ENCODE assay signal across 8 cellular contexts in the genomic region with DNA sequence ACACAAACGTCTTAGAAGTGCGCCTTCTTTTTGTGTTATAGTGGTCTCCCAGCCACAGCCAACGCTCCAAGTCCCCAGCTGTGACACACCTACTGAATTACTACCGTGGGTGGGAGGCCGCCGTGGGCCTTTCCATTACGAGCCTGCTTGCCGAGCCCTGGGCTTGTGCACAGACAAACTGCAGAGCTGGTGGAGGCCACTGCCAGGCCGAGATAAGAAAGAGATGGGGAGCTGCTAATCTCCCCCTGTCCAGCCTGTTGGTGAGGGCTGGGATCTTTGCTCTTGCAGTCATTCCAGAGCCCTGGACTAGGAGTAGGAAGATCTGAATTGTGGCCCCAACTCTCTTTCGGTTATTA. TPM values are rescaled to one million over a fixed set of nuclear protein-coding genes. Genes with fewer than 3 reads are reported as not detected.
DNase-seq lines count a peak whose midpoint lies in the region; ATAC-seq and TF ChIP-seq lines count a peak whose summit lies in the region.

No MANE protein-coding gene starts in this region.

- DNase-seq in A673 (ENCODE audit: low spot score) = no peak
- DNase-seq in central memory CD8-positive, alpha-beta T cell (ENCODE audit: low spot score in 2 of 2) = no peak
- DNase-seq in type B pancreatic cell (ENCODE audit: extremely low spot score, unreplicated experiment) = no peak
- DNase-seq in NCI-H1048 (lab: John Stamatoyannopoulos, UW) = no peak

- peaks cover 16% of the 10 kb centered on the region for H3K4me1 Mint-ChIP-seq in central memory CD8-positive, alpha-beta T cell
- peaks cover 19% of the 10 kb centered on the region for H3K4me1 Mint-ChIP-seq in type B pancreatic cell (ENCODE audit: unreplicated experiment)

- H3K9me3 Mint-ChIP-seq in central memory CD8-positive, alpha-beta T cell = no peaks in the 10 kb centered on the region
- no peaks in the 10 kb centered on the region for H3K9me3 Mint-ChIP-seq in type B pancreatic cell

- peak overlapping the region; percentile 86 for H3K27ac Mint-ChIP-seq in central memory CD8-positive, alpha-beta T cell (ENCODE audit: low read depth)
- peak overlapping the region; percentile 96 for H3K27ac Mint-ChIP-seq in type B pancreatic cell

- TF ChIP-seq CTCF in A673 (conservative IDR thresholded peaks at IDR 0.05; ENCODE audit: low read depth, low read length) (no peak), OCI-LY3 (IDR thresholded peaks at IDR 0.05; ENCODE audit: low read depth, low read length) (no peak), type B pancreatic cell (conservative IDR thresholded peaks at IDR 0.05) (no peak)

- H4K20me1 ChIP-seq in OCI-LY3 (ENCODE audit: insufficient read depth, low read length) = no peaks in the 10 kb centered on the region

- H3K36me3 ChIP-seq in A673 (ENCODE audit: insufficient read depth, low read length, poor library complexity, severe bottlenecking) (peaks cover 8% of the 10 kb centered on the region), OCI-LY3 (replicated peaks; ENCODE audit: low read depth, low read length) (peaks cover 3% of the 10 kb centered on the region), mucosa of stomach (ENCODE audit: control insufficient read depth, insufficient read depth, low read length) (peaks cover 13% of the 10 kb centered on the region)

- peak overlapping the region; percentile 97 for H3K27ac ChIP-seq in A673 (ENCODE audit: low read depth, low read length, poor library complexity, severe bottlenecking)
- peak overlapping the region; percentile 67 for H3K27ac ChIP-seq in OCI-LY3 (ENCODE audit: low read length)

- H2AFZ ChIP-seq in OCI-LY3 (ENCODE audit: low read depth, low read length) = 0 out of 2 replicates have a peak overlapping the region, but pooled peaks have one; percentile 51

- H3K4me3 ChIP-seq in A673 (ENCODE audit: low read depth, low read length, poor library complexity, severe bottlenecking) = peak overlapping the region; percentile 80
- peak overlapping the region; percentile 92 for H3K4me3 ChIP-seq in OCI-LY3 (ENCODE audit: low read length)
- H3K4me3 ChIP-seq in mucosa of stomach (ENCODE audit: low read length) = peak overlapping the region; percentile 81

- H3K9me3 ChIP-seq in A673 (ENCODE audit: low read depth, low read length, poor library complexity, severe bottlenecking) (no peaks in the 10 kb centered on the region), OCI-LY3 (ENCODE audit: insufficient read depth, low read length) (no peaks in the 10 kb centered on the region), mucosa of stomach (ENCODE audit: control insufficient read depth, low read length) (no peaks in the 10 kb centered on the region)

- TSS peak; percentile 91 for BruUV-seq in A673 (replicated peaks; lab: Mats Ljungman, UMichigan)

- no peaks in the 10 kb centered on the region for H3K27me3 Mint-ChIP-seq in central memory CD8-positive, alpha-beta T cell
- H3K27me3 Mint-ChIP-seq in type B pancreatic cell = no peaks in the 10 kb centered on the region

- H3K36me3 Mint-ChIP-seq in central memory CD8-positive, alpha-beta T cell (ENCODE audit: insufficient read depth) = peaks cover 16% of the 10 kb centered on the region
- no peaks in the 10 kb centered on the region for H3K36me3 Mint-ChIP-seq in type B pancreatic cell

- peak overlapping the region; percentile 86 for H3K4me3 Mint-ChIP-seq in central memory CD8-positive, alpha-beta T cell
- peak overlapping the region; percentile 99 for H3K4me3 Mint-ChIP-seq in type B pancreatic cell

- peak overlapping the region; percentile 99 for H3K4me2 ChIP-seq in OCI-LY3 (ENCODE audit: low read length)

- H3K79me2 ChIP-seq in OCI-LY3 (ENCODE audit: low read length) = peaks cover 14% of the 10 kb centered on the region

- H3K27me3 ChIP-seq in A673 (replicated peaks; ENCODE audit: insufficient read depth, low read depth, low read length, poor library complexity) = no peaks in the 10 kb centered on the region
- no peaks in the 10 kb centered on the region for H3K27me3 ChIP-seq in OCI-LY3 (ENCODE audit: low read depth, low read length)
- no peaks in the 10 kb centered on the region for H3K27me3 ChIP-seq in mucosa of stomach (ENCODE audit: control insufficient read depth, insufficient read depth, low read length)

- H3K4me1 ChIP-seq in A673 (ENCODE audit: insufficient read depth, low read length, poor library complexity, severe bottlenecking) (peaks cover 11% of the 10 kb centered on the region), OCI-LY3 (ENCODE audit: low read length) (peaks cover 13% of the 10 kb centered on the region), mucosa of stomach (ENCODE audit: control insufficient read depth, insufficient read depth, low read length) (peaks cover 14% of the 10 kb centered on the region)

- CTCF ChIA-PET in A673 (lab: Charles Lee) = interaction anchor here (0.6 kb wide), 6 partner anchors 18 to 1222 kb away, joined by 3 to 12 read pairs (median 8); partner anchors contain the start of genes BCL9L and VPS11

- intact Hi-C loops in A673 (cut with micrococcal nuclease; ENCODE audit: unreplicated experiment) = no loop called here

- POLR2A ChIA-PET in A673 (lab: Charles Lee; ENCODE audit: low non-redundant PET) = interaction anchor here (0.6 to 1.0 kb wide), 5 partner anchors 10 to 341 kb away, joined by 3 to 24 read pairs (median 15); partner anchors contain the start of gene VPS11

- ATAC-seq in GM19455 (IDR thresholded peaks at IDR 0.05; ENCODE audit: unreplicated experiment) (peak; percentile 18), HG03565 (IDR thresholded peaks at IDR 0.05; ENCODE audit: unreplicated experiment) (no peak)
- ATAC-seq in central memory CD8-positive, alpha-beta T cell (replicated peaks; ENCODE audit: extremely low read depth, poor library complexity, severe bottlenecking) = no peak

- H3K9ac ChIP-seq in OCI-LY3 (ENCODE audit: low read length) (peak overlapping the region; percentile 87), mucosa of stomach (ENCODE audit: low read length) (peak overlapping the region; percentile 76)

RNA-seq across cellular contexts. Expression of gene HMBS, which starts 0.8 kb away (rescaled TPM):
- total RNA-seq in A673 (2021) = 72.5 and 80.6 TPM in 2 replicates
- 25.3 and 38.2 TPM in 2 replicates for total RNA-seq in type B pancreatic cell (ENCODE audit: low replicate concordance)

RNA-seq across cellular contexts. Expression of gene DPAGT1, which starts 16.2 kb away (rescaled TPM):
- total RNA-seq in A673 (2021) = 102 and 115 TPM in 2 replicates
- total RNA-seq in type B pancreatic cell (ENCODE audit: low replicate concordance) = 46.4 and 62.1 TPM in 2 replicates

RNA-seq across cellular contexts. Expression of gene VPS11, which starts 17.9 kb away (rescaled TPM):
- total RNA-seq in A673 (2021) (26.7 and 32.4 TPM in 2 replicates), type B pancreatic cell (ENCODE audit: low replicate concordance) (34.8 and 35.8 TPM in 2 replicates)

RNA-seq across cellular contexts. Expression of gene C2CD2L, which starts 21.6 kb away (rescaled TPM):
- total RNA-seq in A673 (2021) (17.1 and 17.8 TPM in 2 replicates), type B pancreatic cell (ENCODE audit: low replicate concordance) (10.7 and 13.5 TPM in 2 replicates)

RNA-seq across cellular contexts. Expression of gene HYOU1, which starts 28.5 kb away (rescaled TPM):
- total RNA-seq in A673 (2021) (315 and 328 TPM in 2 replicates), type B pancreatic cell (ENCODE audit: low replicate concordance) (138 and 185 TPM in 2 replicates)
